Comparison of ENCODE assay signal across 17 cellular contexts in genomic region chr1:98260839-98261238, GRCh38.
DNase-seq lines count a peak whose midpoint lies in the region; TF ChIP-seq lines count a peak whose summit lies in the region.
"Had no signal": no experiment of that assay in that cellular context is flagged by ENCODE, and none has a peak within 500 bp of the region (broad histone marks: within the 10 kb centered on the region; RNA-seq: fewer than 3 reads in every experiment).

No MANE protein-coding gene starts in this region.

- H3K9ac ChIP-seq in KMS-11 = no peak overlapping the region

- H3K36me3 Mint-ChIP-seq in nephron progenitor cell (ENCODE audit: low read depth) = no peaks in the 10 kb centered on the region

- H3K4me1 ChIP-seq in KMS-11 (ENCODE audit: low read depth, poor library complexity, severe bottlenecking) = no peaks in the 10 kb centered on the region
- H3K4me1 ChIP-seq: Peyer's patch had no signal

- H3K4me2 ChIP-seq in KMS-11 = no peak overlapping the region

- no peaks in the 10 kb centered on the region for H3K36me3 ChIP-seq in KMS-11 (ENCODE audit: insufficient read depth)
- H3K36me3 ChIP-seq: Peyer's patch had no signal

- H3K79me2 ChIP-seq in KMS-11 (ENCODE audit: insufficient read depth, low read depth) = no peaks in the 10 kb centered on the region

- TF ChIP-seq CTCF in KMS-11 (conservative IDR thresholded peaks at IDR 0.05; ENCODE audit: low read depth, low read length) (0 out of 2 replicates have a peak, but pooled peaks have one; percentile 29), nephron progenitor cell (IDR thresholded peaks at IDR 0.05) (peak; percentile 10)

- H3K4me1 Mint-ChIP-seq in nephron progenitor cell = no peaks in the 10 kb centered on the region

- H3K4me3 ChIP-seq in KMS-11 (IDR thresholded peaks at IDR 0.05; ENCODE audit: insufficient read depth, low read depth, low read length) = no peak overlapping the region
- H3K4me3 ChIP-seq: Peyer's patch had no signal

- no peaks in the 10 kb centered on the region for H4K20me1 ChIP-seq in KMS-11 (ENCODE audit: insufficient read depth)

- peak; percentile 2 for DNase-seq in DMS 273 (lab: John Stamatoyannopoulos, UW; ENCODE audit: unreplicated experiment)
- DNase-seq in DMS 273 treated with DMSO at 0.1 percent for 48 hours (lab: John Stamatoyannopoulos, UW) = no peak
- DNase-seq in dermis blood vessel endothelial cell = peak; percentile 30
- no peak for DNase-seq in nephron progenitor cell
- DNase-seq in islet precursor cell = no peak
- DNase-seq in central memory CD4-positive, alpha-beta T cell = no peak
- DNase-seq in NCI-H345 treated with DMSO at 0.1 percent for 48 hours (lab: John Stamatoyannopoulos, UW; ENCODE audit: unreplicated experiment) = no peak
- DNase-seq: Caco-2, DMS79, HCEC 1CT, NCI-H1092, NCI-H1694, NCI-H345, Peyer's patch, SHP77 treated with DMSO at 0.1 percent for 48 hours had no signal

- no peak overlapping the region for H3K4me3 Mint-ChIP-seq in nephron progenitor cell

- H3K27ac ChIP-seq in KMS-11 = no peak overlapping the region
- H3K27ac ChIP-seq: 22Rv1, Peyer's patch had no signal

- H2AFZ ChIP-seq in KMS-11 (ENCODE audit: low read depth) = no peak overlapping the region

- H3K9me3 Mint-ChIP-seq in nephron progenitor cell = no peaks in the 10 kb centered on the region

- no peak overlapping the region for H3K27ac Mint-ChIP-seq in nephron progenitor cell

- H3K27me3 Mint-ChIP-seq in nephron progenitor cell (ENCODE audit: low read depth, poor library complexity) = no peaks in the 10 kb centered on the region

- H3K27me3 ChIP-seq in KMS-11 (ENCODE audit: insufficient read depth, low read depth) = no peaks in the 10 kb centered on the region
- H3K27me3 ChIP-seq: Peyer's patch had no signal

Comparison
In these comparisons a context has a peak if more than half of its experiments do, and no peak if none do; other contexts are left out.
1. DNase-seq: peak in DMS 273 (single experiment) and dermis blood vessel endothelial cell (single experiment); none in DMS 273 treated with DMSO at 0.1 percent for 48 hours (single experiment), nephron progenitor cell (single experiment), islet precursor cell (single experiment), central memory CD4-positive, alpha-beta T cell (single experiment) and NCI-H345 treated with DMSO at 0.1 percent for 48 hours (single experiment).